Comparison of ENCODE assay signal across 16 cellular contexts in the genomic region with DNA sequence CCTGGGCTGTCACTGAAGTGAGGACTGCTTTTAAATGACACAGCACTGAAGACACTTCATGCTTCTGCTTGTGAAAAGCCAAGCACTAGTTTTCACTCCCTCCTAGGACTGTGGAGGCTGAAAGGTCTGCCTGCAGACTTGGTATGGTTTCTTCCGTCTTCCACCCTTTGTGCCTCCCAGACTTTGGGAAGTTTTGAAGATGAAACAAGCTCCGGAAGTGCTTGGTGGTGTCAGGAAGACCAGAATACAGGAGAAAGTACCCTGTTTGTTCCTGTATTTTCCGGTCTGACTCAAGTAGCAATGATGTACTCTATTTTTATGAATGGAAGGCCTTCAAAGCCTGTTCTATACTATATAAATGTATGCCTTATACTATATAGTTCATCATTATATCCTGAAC.
"Had no signal": no experiment of that assay in that cellular context is flagged by ENCODE, and none has a peak within 500 bp of the region (broad histone marks: within the 10 kb centered on the region; RNA-seq: fewer than 3 reads in every experiment).

No MANE protein-coding gene starts in this region.

- H3K27ac ChIP-seq: body of pancreas, transverse colon, vagina had no signal

- H3K4me3 ChIP-seq: body of pancreas, dorsolateral prefrontal cortex, transverse colon, vagina had no signal

- H3K36me3 ChIP-seq: transverse colon, vagina had no signal

- H3K9me3 ChIP-seq: vagina had no signal

- H3K4me1 ChIP-seq: body of pancreas, transverse colon, vagina had no signal

- H3K4me3 Mint-ChIP-seq: activated CD8-positive, alpha-beta T cell treated with anti-CD3 and anti-CD28 coated beads, Interleukin-2, amount 10 ng/mL, durations not matched to agents 7 days and 5 days; activated naive CD8-positive, alpha-beta T cell treated with anti-CD3 and anti-CD28 coated beads, Interleukin-2, amount 10 ng/mL, durations not matched to agents 7 days and 5 days; activated T-cell treated with anti-CD3 and anti-CD28 coated beads, Interleukin-2, amount 50 U/mL, for 4 hours; neural crest cell had no signal

- DNase-seq: activated CD4-positive, alpha-beta T cell treated with anti-CD3 and anti-CD28 coated beads for 4 hours; activated CD8-positive, alpha-beta T cell treated with anti-CD3 and anti-CD28 coated beads, Interleukin-2, amount 10 ng/mL, durations not matched to agents 7 days and 5 days; activated effector memory CD4-positive, alpha-beta T cell treated with Interleukin-2 at 50 U/mL for 16 hours; activated naive CD8-positive, alpha-beta T cell treated with anti-CD3 and anti-CD28 coated beads, Interleukin-2, amount 10 ng/mL, durations not matched to agents 7 days and 5 days; body of pancreas; dorsolateral prefrontal cortex; hypothalamus; stimulated activated CD4-positive, alpha-beta T cell treated with anti-CD3 and anti-CD28 coated beads, Interleukin-12 subunit alpha, Interleukin-12 subunit beta, amount 100 ng/mL, for 4 hours; stimulated activated naive CD4-positive, alpha-beta T cell treated with Interleukin-2 at 50 U/mL for 16 hours; substantia nigra; SW 1271; transverse colon had no signal

- H3K27ac Mint-ChIP-seq: activated CD8-positive, alpha-beta T cell treated with anti-CD3 and anti-CD28 coated beads, Interleukin-2, amount 10 ng/mL, durations not matched to agents 7 days and 5 days; activated naive CD8-positive, alpha-beta T cell treated with anti-CD3 and anti-CD28 coated beads, Interleukin-2, amount 10 ng/mL, durations not matched to agents 7 days and 5 days; progenitor cell of endocrine pancreas had no signal

- H3K27me3 ChIP-seq: body of pancreas, dorsolateral prefrontal cortex, vagina had no signal

- ATAC-seq: activated CD8-positive, alpha-beta T cell treated with anti-CD3 and anti-CD28 coated beads, Interleukin-2, amount 10 ng/mL, durations not matched to agents 7 days and 5 days; body of pancreas had no signal
